15 cellular contexts compared by ENCODE assay signal in the genomic region with DNA sequence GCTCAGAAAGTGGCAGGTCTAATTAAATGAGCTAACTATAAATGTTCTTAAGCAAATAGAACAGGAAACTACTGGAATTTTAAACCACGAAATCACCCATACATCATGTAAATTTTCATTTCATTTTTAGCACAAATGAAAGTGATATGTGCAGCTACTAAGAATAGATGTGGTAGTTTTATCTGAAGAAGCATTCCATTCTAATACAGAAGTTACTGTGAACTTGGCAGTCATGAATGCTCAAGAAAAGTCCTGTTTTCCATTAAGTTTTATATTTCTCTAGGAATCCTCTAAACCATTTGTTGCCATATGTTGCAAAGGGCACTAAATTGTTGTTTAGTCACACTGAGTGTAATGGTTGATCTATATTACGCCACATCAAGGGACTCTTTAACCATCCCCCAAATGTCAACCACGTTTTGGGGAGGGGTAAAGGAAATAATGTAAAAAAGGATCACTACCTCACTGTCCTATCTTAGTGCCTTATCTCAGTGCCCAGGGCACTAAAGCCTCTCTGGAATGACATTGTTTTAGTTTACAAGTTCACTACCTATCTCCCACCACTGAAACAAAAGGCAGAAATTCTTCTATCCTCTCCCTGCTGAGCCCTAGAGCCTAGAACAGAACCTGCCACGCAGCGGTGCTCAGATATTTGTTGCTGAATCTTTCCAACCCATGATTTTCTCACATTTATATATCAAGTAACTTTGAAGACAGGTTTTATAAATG.
DNase-seq lines count a peak whose midpoint lies in the region; ATAC-seq, FAIRE-seq and TF ChIP-seq lines count a peak whose summit lies in the region.
"Had no signal": no experiment of that assay in that cellular context is flagged by ENCODE, and none has a peak within 500 bp of the region (broad histone marks: within the 10 kb centered on the region; RNA-seq: fewer than 3 reads in every experiment).

No MANE protein-coding gene starts in this region.

- no peak overlapping the region for H2BK12ac ChIP-seq in mesenchymal stem cell (ENCODE audit: low read length in 2 of 2)

- no peaks in the 10 kb centered on the region for H3K9me3 Mint-ChIP-seq in astrocyte (ENCODE audit: unreplicated experiment)
- H3K9me3 Mint-ChIP-seq: CD4-positive, CD25-positive, alpha-beta regulatory T cell; effector memory CD8-positive, alpha-beta T cell; neural progenitor cell had no signal

- H2BK120ac ChIP-seq in mesenchymal stem cell (ENCODE audit: low read depth, low read length): no peak overlapping the region

- 29% methylated on average over 3 of the region's 5 CpGs for WGBS in mesenchymal stem cell
- WGBS in pancreas, 2 donors: 79 to 87% methylated on average over 5 of the region's 5 CpGs

- H3K27me3 ChIP-seq in astrocyte (ENCODE audit: insufficient read depth, low read length): no peaks in the 10 kb centered on the region
- H3K27me3 ChIP-seq in mesenchymal stem cell (ENCODE audit: control insufficient read depth in 1 of 2, insufficient read depth in 1 of 2, low read length in 2 of 2): no peaks in the 10 kb centered on the region
- H3K27me3 ChIP-seq in pancreas: no peaks in the 10 kb centered on the region
- H3K27me3 ChIP-seq: breast epithelium, neural progenitor cell had no signal

- H3K4me1 ChIP-seq in astrocyte (ENCODE audit: insufficient read depth, low read length): no peaks in the 10 kb centered on the region
- peaks cover 2% of the 10 kb centered on the region for H3K4me1 ChIP-seq in mesenchymal stem cell (ENCODE audit: control insufficient read depth, insufficient read depth, low read depth, low read length)
- H3K4me1 ChIP-seq in pancreas: no peaks in the 10 kb centered on the region
- H3K4me1 ChIP-seq: breast epithelium had no signal

- no peaks in the 10 kb centered on the region for H3K9me3 ChIP-seq in astrocyte (ENCODE audit: insufficient read depth, low read depth, low read length)
- no peaks in the 10 kb centered on the region for H3K9me3 ChIP-seq in mesenchymal stem cell (ENCODE audit: control insufficient read depth, low read length)
- H3K9me3 ChIP-seq in pancreas: no peaks in the 10 kb centered on the region
- H3K9me3 ChIP-seq: breast epithelium had no signal

- H3K79me2 ChIP-seq in astrocyte (ENCODE audit: insufficient read depth, low read length): no peaks in the 10 kb centered on the region

- no peak overlapping the region for H4K8ac ChIP-seq in mesenchymal stem cell (ENCODE audit: low read length)

- no peak overlapping the region for H3K9ac ChIP-seq in astrocyte (ENCODE audit: low read length)
- H3K9ac ChIP-seq in mesenchymal stem cell (ENCODE audit: low read length): no peak overlapping the region
- H3K9ac ChIP-seq: neural progenitor cell had no signal

- TF ChIP-seq CTCF in astrocyte (IDR thresholded peaks at IDR 0.05; ENCODE audit: insufficient read depth, low read depth, low read length): no peak
- TF ChIP-seq CTCF in pancreas (IDR thresholded peaks at IDR 0.05): no peak

- DNase-seq in GM12892 (ENCODE audit: insufficient read length) (no peak), astrocyte (ENCODE audit: low read depth) (peak; percentile 54), mesenchymal stem cell (peak; percentile 3), NOMO-1 (lab: John Stamatoyannopoulos, UW; ENCODE audit: unreplicated experiment in 2 of 2) (no peak), pancreas (no peak)
- DNase-seq: activated effector memory CD4-positive, alpha-beta T cell treated with Interleukin-2 at 50 U/mL for 16 hours; CD4-positive, CD25-positive, alpha-beta regulatory T cell; effector memory CD8-positive, alpha-beta T cell; GF-D8; NCI-H2081 treated with DMSO at 0.1 percent for 48 hours had no signal

- no peak overlapping the region for H3K27ac ChIP-seq in astrocyte (ENCODE audit: low read depth, low read length)
- H3K27ac ChIP-seq in mesenchymal stem cell (ENCODE audit: low read length, poor library complexity, severe bottlenecking): no peak overlapping the region
- H3K27ac ChIP-seq in pancreas: no peak overlapping the region
- H3K27ac ChIP-seq: breast epithelium, neural progenitor cell had no signal

- H4K91ac ChIP-seq in mesenchymal stem cell (ENCODE audit: low read length): no peak overlapping the region

- ATAC-seq in HG02885 (IDR thresholded peaks at IDR 0.05; ENCODE audit: poor library complexity, unreplicated experiment): peak; percentile 56
- no peak for ATAC-seq in HG03045 (IDR thresholded peaks at IDR 0.05; ENCODE audit: unreplicated experiment)
- ATAC-seq in HG03521 (IDR thresholded peaks at IDR 0.05; ENCODE audit: unreplicated experiment): no peak
- ATAC-seq in pancreas: no peak
- ATAC-seq: effector memory CD8-positive, alpha-beta T cell had no signal

- no peaks in the 10 kb centered on the region for H3K36me3 ChIP-seq in astrocyte (ENCODE audit: insufficient read depth, low read length)
- no peaks in the 10 kb centered on the region for H3K36me3 ChIP-seq in mesenchymal stem cell (ENCODE audit: control insufficient read depth in 1 of 2, insufficient read depth in 2 of 2, low read depth in 1 of 2, low read length in 2 of 2)
- no peaks in the 10 kb centered on the region for H3K36me3 ChIP-seq in pancreas
- H3K36me3 ChIP-seq: breast epithelium, neural progenitor cell had no signal

- H3K27ac Mint-ChIP-seq in astrocyte (ENCODE audit: unreplicated experiment): no peak overlapping the region
- H3K27ac Mint-ChIP-seq: CD4-positive, CD25-positive, alpha-beta regulatory T cell; neural progenitor cell had no signal

- H3K23ac ChIP-seq in mesenchymal stem cell (ENCODE audit: low read length in 2 of 2): no peak overlapping the region

- no peak overlapping the region for H3K18ac ChIP-seq in mesenchymal stem cell (ENCODE audit: low read depth in 1 of 2, low read length in 2 of 2)

- no peak overlapping the region for H3K4me3 Mint-ChIP-seq in astrocyte (ENCODE audit: unreplicated experiment)
- H3K4me3 Mint-ChIP-seq: CD4-positive, CD25-positive, alpha-beta regulatory T cell; effector memory CD8-positive, alpha-beta T cell; neural progenitor cell had no signal

- H2AFZ ChIP-seq in astrocyte (ENCODE audit: low read depth, low read length): no peak overlapping the region
- H2AFZ ChIP-seq in mesenchymal stem cell (ENCODE audit: low read depth, low read length): no peak overlapping the region
- H2AFZ ChIP-seq: neural progenitor cell had no signal

- H2BK15ac ChIP-seq in mesenchymal stem cell (ENCODE audit: low read depth, poor library complexity, severe bottlenecking): no peak overlapping the region

- H2AK5ac ChIP-seq in mesenchymal stem cell (ENCODE audit: low read length, severe bottlenecking): no peak overlapping the region

- H3K4me1 Mint-ChIP-seq in astrocyte (ENCODE audit: low read depth, unreplicated experiment): no peaks in the 10 kb centered on the region

- H4K20me1 ChIP-seq in astrocyte (ENCODE audit: insufficient read depth, low read length): no peaks in the 10 kb centered on the region

- H3K79me1 ChIP-seq in mesenchymal stem cell (replicated peaks; ENCODE audit: low read length, poor library complexity, severe bottlenecking): no peaks in the 10 kb centered on the region

- H3K4me2 ChIP-seq in astrocyte (ENCODE audit: low read length) (no peak overlapping the region), mesenchymal stem cell (ENCODE audit: low read length, poor library complexity, severe bottlenecking) (no peak overlapping the region)
- H3K4me2 ChIP-seq: neural progenitor cell had no signal

- H3K14ac ChIP-seq in mesenchymal stem cell (ENCODE audit: low read length in 2 of 2): no peak overlapping the region

- intact Hi-C loops in pancreas (cut with DNase I): loop anchor here in 1 of 3 donors (10.0 kb wide), 1 partner anchor 151 kb away; no protein-coding TSS in a partner anchor

- no peak for TF ChIP-seq POLR2A in GM12892 (IDR thresholded peaks at IDR 0.05; ENCODE audit: low read depth, low read length)

- H3K4me3 ChIP-seq in astrocyte (ENCODE audit: insufficient read depth, low read depth, low read length) (no peak overlapping the region), mesenchymal stem cell (ENCODE audit: insufficient read depth in 1 of 2, low read depth in 1 of 2, low read length in 2 of 2) (no peak overlapping the region), pancreas (no peak overlapping the region)
- H3K4me3 ChIP-seq: breast epithelium, neural progenitor cell had no signal

- H3K36me3 Mint-ChIP-seq in astrocyte (ENCODE audit: low read depth, unreplicated experiment): no peaks in the 10 kb centered on the region
- H3K36me3 Mint-ChIP-seq: neural progenitor cell had no signal

- H2BK5ac ChIP-seq in mesenchymal stem cell (ENCODE audit: low read depth, low read length, poor library complexity, severe bottlenecking): no peak overlapping the region

- H3K27me3 Mint-ChIP-seq in astrocyte (ENCODE audit: low read depth, unreplicated experiment): no peaks in the 10 kb centered on the region
- H3K27me3 Mint-ChIP-seq: CD4-positive, CD25-positive, alpha-beta regulatory T cell; effector memory CD8-positive, alpha-beta T cell had no signal

- H3K4ac ChIP-seq in mesenchymal stem cell (ENCODE audit: low read depth in 1 of 2, low read length in 2 of 2): no peak overlapping the region

- FAIRE-seq in GM12892 (lab: Jason Lieb, UNC) (peak; percentile 48), astrocyte (lab: Jason Lieb, UNC) (peak; percentile 39), pancreas (lab: Jason Lieb, UNC) (no peak)

Comparison
In these comparisons a context has a peak if more than half of its experiments do, and no peak if none do; other contexts are left out.
1. DNase-seq: peak in astrocyte (single experiment) and mesenchymal stem cell (single experiment); none in GM12892 (single experiment), NOMO-1 (0 of 2) and pancreas (0 of 6).